1 cellular context compared by ENCODE assay signal in the genomic region with DNA sequence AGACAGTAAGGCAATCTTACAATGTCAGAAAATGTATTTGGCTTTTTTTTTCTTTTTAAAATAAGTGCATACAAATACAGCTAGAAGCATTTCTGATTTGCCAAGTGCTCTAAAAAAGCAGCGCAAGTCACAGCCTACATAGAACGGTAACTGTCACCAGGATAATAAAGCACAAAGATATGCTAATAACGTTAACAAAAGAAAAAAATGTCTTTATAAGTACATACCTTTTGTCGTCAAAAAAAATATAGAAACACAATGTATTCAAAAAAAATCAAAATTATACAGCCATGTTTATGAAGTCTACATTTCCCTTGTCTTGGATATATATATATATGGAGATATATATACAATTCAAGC.
TF ChIP-seq lines count a peak whose summit lies in the region.

No MANE protein-coding gene starts in this region.

TF ChIP-seq in PFSK-1, 5 proteins besides CTCF, POLR2A, EP300 and RAD21 (continued from another document):
- TF ChIP-seq SIN3A (IDR thresholded peaks at IDR 0.05; ENCODE audit: borderline replicate concordance, insufficient read depth, low read length) = 0 out of 2 replicates have a peak, but pooled peaks have one; percentile 4
- no peak for TF ChIP-seq FOXP2 (optimal IDR thresholded peaks at IDR 0.05; ENCODE audit: borderline replicate concordance, extremely low read depth, extremely low read length, insufficient read depth)
- no peak for TF ChIP-seq POLR2AphosphoS5 (IDR thresholded peaks at IDR 0.05; ENCODE audit: low read depth, low read length)
